Comparison of ENCODE assay signal across 2 cellular contexts in genomic region chr16:2025878-2026460, GRCh38.
TF ChIP-seq lines count a peak whose summit lies in the region.

No MANE protein-coding gene starts in this region.

TF ChIP-seq in A549, 52 proteins besides CTCF, POLR2A, EP300 and RAD21 (continued from another document):
- no peak for TF ChIP-seq REST (IDR thresholded peaks at IDR 0.05)
- no peak for TF ChIP-seq CHD2 (IDR thresholded peaks at IDR 0.05; ENCODE audit: low read length, partially characterized antibody)
- TF ChIP-seq RFX5 (IDR thresholded peaks at IDR 0.05) = no peak
- no peak for TF ChIP-seq HOXB13 (CRISPR knock-in tag; IDR thresholded peaks at IDR 0.05; ENCODE audit: low read depth)
- TF ChIP-seq FOSL2 (IDR thresholded peaks at IDR 0.05) = no peak
- TF ChIP-seq FOSL2 (CRISPR knock-in tag; IDR thresholded peaks at IDR 0.05) = no peak
- TF ChIP-seq TP53 (CRISPR knock-in tag; IDR thresholded peaks at IDR 0.05) = no peak
- TF ChIP-seq TFCP2L1 (CRISPR knock-in tag; IDR thresholded peaks at IDR 0.05) = no peak
TF ChIP-seq in A549: peak in this region for 0.

TF ChIP-seq in neural cell, 6 proteins besides CTCF, POLR2A, EP300 and RAD21 (continued from another document):
- TF ChIP-seq REST (IDR thresholded peaks at IDR 0.05; ENCODE audit: borderline replicate concordance) (no peak), POLR2AphosphoS5 (IDR thresholded peaks at IDR 0.05) (no peak), EZH2 (IDR thresholded peaks at IDR 0.05; ENCODE audit: borderline replicate concordance, insufficient read depth, low read length, poor library complexity, severe bottlenecking) (no peak)
TF ChIP-seq in neural cell: peak in this region for 0.
